In genomic region chr6:2477723-2478122, GRCh38 we compare ENCODE assay signal across 15 cellular contexts.
DNase-seq lines count a peak whose midpoint lies in the region; TF ChIP-seq lines count a peak whose summit lies in the region.
"Had no signal": no experiment of that assay in that cellular context is flagged by ENCODE, and none has a peak within 500 bp of the region (broad histone marks: within the 10 kb centered on the region; RNA-seq: fewer than 3 reads in every experiment).

No MANE protein-coding gene starts in this region.

- TF ChIP-seq CTCF in AG10803 (conservative IDR thresholded peaks at IDR 0.05; ENCODE audit: low read length) (no peak), right atrium auricular region (IDR thresholded peaks at IDR 0.05) (no peak), osteoblast (IDR thresholded peaks at IDR 0.05; ENCODE audit: extremely low read depth, low read depth, low read length) (no peak)

- H3K9me3 ChIP-seq in right atrium auricular region, result no peaks in the 10 kb centered on the region
- H3K9me3 ChIP-seq in osteoblast (ENCODE audit: low read depth, low read length), result peaks cover 3% of the 10 kb centered on the region

- peak; percentile 25 for DNase-seq in AG10803 (ENCODE audit: low read depth)
- peak; percentile 17 for DNase-seq in SHP77 treated with DMSO at 0.1 percent for 48 hours (lab: John Stamatoyannopoulos, UW)
- no peak for DNase-seq in right atrium auricular region (ENCODE audit: low spot score)
- no peak for DNase-seq in osteoblast (ENCODE audit: insufficient read length, low spot score, missing footprints)
- DNase-seq in GM19238 (ENCODE audit: insufficient read length, low spot score), result no peak
- DNase-seq in germinal center (ENCODE audit: low spot score), result no peak
- DNase-seq in NCI-H1048 (lab: John Stamatoyannopoulos, UW), result no peak
- DNase-seq in glomerular visceral epithelial cell (ENCODE audit: extremely low spot score), result no peak
- DNase-seq: AML-193, Calu3, DND-41, GF-D8, KBM-7, NCI-H2107, NCI-H345 had no signal

- no peaks in the 10 kb centered on the region for H3K27me3 ChIP-seq in right atrium auricular region
- peaks cover 8% of the 10 kb centered on the region for H3K27me3 ChIP-seq in osteoblast (ENCODE audit: insufficient read depth, low read length)

- peak overlapping the region; percentile 65 for H3K4me2 ChIP-seq in osteoblast (ENCODE audit: insufficient read depth, low read length)

- H3K27ac ChIP-seq in right atrium auricular region (peak overlapping the region; percentile 58 to 85), osteoblast (ENCODE audit: low read depth, low read length) (no peak overlapping the region)

- no peaks in the 10 kb centered on the region for H3K36me3 ChIP-seq in right atrium auricular region
- no peaks in the 10 kb centered on the region for H3K36me3 ChIP-seq in osteoblast (ENCODE audit: insufficient read depth, low read length)

- H3K4me1 ChIP-seq in right atrium auricular region, result peaks cover 0 to 39% of the 10 kb centered on the region in 2 donors
- H3K4me1 ChIP-seq in osteoblast (ENCODE audit: insufficient read depth, low read length), result peaks cover 14% of the 10 kb centered on the region

- H4K20me1 ChIP-seq in osteoblast (ENCODE audit: insufficient read depth, low read length), result no peaks in the 10 kb centered on the region

- H3K79me2 ChIP-seq in osteoblast (ENCODE audit: insufficient read depth, low read length), result no peaks in the 10 kb centered on the region

- H2AFZ ChIP-seq in osteoblast (ENCODE audit: low read length), result peak overlapping the region; percentile 54

- H3K4me3 ChIP-seq in AG10803 (ENCODE audit: low read length) (no peak overlapping the region), right atrium auricular region (no peak overlapping the region), osteoblast (ENCODE audit: insufficient read depth, low read length) (no peak overlapping the region)

Comparison
In these comparisons a context has a peak if more than half of its experiments do, and no peak if none do; other contexts are left out.
1. DNase-seq: peak in AG10803 (single experiment) and SHP77 treated with DMSO at 0.1 percent for 48 hours (single experiment); none in right atrium auricular region (single experiment), osteoblast (single experiment), GM19238 (single experiment), germinal center (single experiment), NCI-H1048 (single experiment) and glomerular visceral epithelial cell (single experiment).